In the genomic region with DNA sequence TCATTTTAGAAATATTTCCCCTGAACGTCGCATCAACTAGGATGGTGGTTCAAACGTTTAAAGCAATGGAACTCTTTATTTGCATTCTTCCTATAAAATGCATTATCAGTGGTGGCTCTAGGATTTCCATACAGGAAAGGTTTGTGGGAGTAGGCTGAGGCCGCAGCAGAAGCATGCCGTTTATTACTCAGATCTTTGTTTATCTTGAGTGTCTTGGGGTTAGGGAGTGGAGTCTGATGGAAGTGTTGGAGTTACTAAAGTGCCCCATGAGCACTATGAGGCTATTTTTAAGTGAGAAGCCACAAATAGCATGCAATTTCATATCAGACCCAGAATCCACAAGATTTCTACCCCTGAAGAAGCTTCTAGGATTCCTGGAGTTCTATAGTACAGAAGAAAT, we compare ENCODE assay signal across 14 cellular contexts. TPM values are rescaled to one million over a fixed set of nuclear protein-coding genes. Genes with fewer than 3 reads are reported as not detected.
DNase-seq lines count a peak whose midpoint lies in the region; ATAC-seq, FAIRE-seq and TF ChIP-seq lines count a peak whose summit lies in the region.
"Had no signal": no experiment of that assay in that cellular context is flagged by ENCODE, and none has a peak within 500 bp of the region (broad histone marks: within the 10 kb centered on the region; RNA-seq: fewer than 3 reads in every experiment).

No MANE protein-coding gene starts in this region.

- H3K9ac ChIP-seq in muscle layer of colon (ENCODE audit: low read length): no peak overlapping the region
- no peak overlapping the region for H3K9ac ChIP-seq in HepG2 (ENCODE audit: insufficient read depth, low read depth, low read length)
- H3K9ac ChIP-seq: BLaER1 treated with 17β-estradiol and CSF1 and Interleukin-3, amounts not matched to agents 10 nM and 100 nM; KMS-11 had no signal

- no peaks in the 10 kb centered on the region for H4K20me1 ChIP-seq in HepG2 (ENCODE audit: insufficient read depth, low read length)

- no peak for FAIRE-seq in HepG2 (lab: Jason Lieb, UNC)
- FAIRE-seq: endometrium, GM19239 had no signal

- TF ChIP-seq CTCF in natural killer cell (IDR thresholded peaks at IDR 0.05) (no peak), chondrocyte (IDR thresholded peaks at IDR 0.05) (no peak), HepG2 (CRISPR knock-in tag; IDR thresholded peaks at IDR 0.05) (no peak)

- BruUV-seq in HepG2 (replicated peaks; lab: Mats Ljungman, UMichigan): no TSS peak

- H3K27ac ChIP-seq in muscle layer of colon (ENCODE audit: low read depth, low read length): peak overlapping the region; percentile 44
- no peak overlapping the region for H3K27ac ChIP-seq in HepG2 (ENCODE audit: extremely low read length, insufficient read depth, low read length)
- H3K27ac ChIP-seq: BLaER1 treated with 17β-estradiol and CSF1 and Interleukin-3, amounts not matched to agents 10 nM and 100 nM; KMS-11; WERI-Rb-1 had no signal

- H3K27me3 Mint-ChIP-seq in natural killer cell (ENCODE audit: low read depth in 2 of 2) (no peaks in the 10 kb centered on the region), chondrocyte (ENCODE audit: low read depth) (no peaks in the 10 kb centered on the region)
- H3K27me3 Mint-ChIP-seq in natural killer cell treated with Interleukin-12 subunit alpha and Interleukin-12 subunit beta and Interleukin-15 and Interleukin-18, amount 100 ng/mL, for 72 hours: no peaks in the 10 kb centered on the region

- H3K36me3 ChIP-seq in muscle layer of colon (ENCODE audit: insufficient read depth, low read length) (no peaks in the 10 kb centered on the region), HepG2 (replicated peaks in 1 of 2; ENCODE audit: control insufficient read depth in 1 of 2, insufficient read depth in 2 of 2, low read length in 2 of 2) (no peaks in the 10 kb centered on the region)
- H3K36me3 ChIP-seq: WERI-Rb-1 had no signal

- no peaks in the 10 kb centered on the region for H3K36me3 Mint-ChIP-seq in natural killer cell
- peaks cover 5% of the 10 kb centered on the region for H3K36me3 Mint-ChIP-seq in natural killer cell treated with Interleukin-12 subunit alpha and Interleukin-12 subunit beta and Interleukin-15 and Interleukin-18, amount 100 ng/mL, for 72 hours
- peaks cover 2% of the 10 kb centered on the region for H3K36me3 Mint-ChIP-seq in chondrocyte (ENCODE audit: low read depth)

- H3K4me1 ChIP-seq in muscle layer of colon (ENCODE audit: insufficient read depth, low read length) (peaks cover 37% of the 10 kb centered on the region), HepG2 (ENCODE audit: insufficient read depth, low read length) (peaks cover 17% of the 10 kb centered on the region)
- H3K4me1 ChIP-seq: BLaER1 treated with 17β-estradiol and CSF1 and Interleukin-3, amounts not matched to agents 10 nM and 100 nM had no signal

- ATAC-seq in natural killer cell (no peak), HG03442 (IDR thresholded peaks at IDR 0.05; ENCODE audit: unreplicated experiment) (no peak), GM18909 (IDR thresholded peaks at IDR 0.05; ENCODE audit: poor library complexity, unreplicated experiment) (no peak), HepG2 (no peak)
- ATAC-seq in natural killer cell treated with Interleukin-12 subunit alpha and Interleukin-12 subunit beta and Interleukin-15 and Interleukin-18, amount 100 ng/mL, for 72 hours: no peak

- TF ChIP-seq EP300 in HepG2 (IDR thresholded peaks at IDR 0.05; ENCODE audit: low read depth in 2 of 2, low read length in 2 of 2): no peak
- TF ChIP-seq EP300 in HepG2 (CRISPR knock-in tag; IDR thresholded peaks at IDR 0.05; ENCODE audit: borderline replicate concordance): no peak

- no peak for TF ChIP-seq RAD21 in HepG2 (CRISPR knock-in tag; IDR thresholded peaks at IDR 0.05)

- POLR2A ChIA-PET in HepG2 (lab: Yijun Ruan, JAX): no interaction called here

- H3K4me3 ChIP-seq in muscle layer of colon (ENCODE audit: low read depth in 1 of 2, low read length in 2 of 2): no peak overlapping the region
- H3K4me3 ChIP-seq in HepG2 (replicated peaks in 1 of 3; ENCODE audit: insufficient read depth in 1 of 3, low read depth in 2 of 3, low read length in 3 of 3): no peak overlapping the region
- H3K4me3 ChIP-seq: BLaER1 treated with 17β-estradiol and CSF1 and Interleukin-3, amounts not matched to agents 10 nM and 100 nM had no signal

- H3K79me2 ChIP-seq in HepG2 (ENCODE audit: insufficient read depth, low read length): no peaks in the 10 kb centered on the region

- intact Hi-C loops in natural killer cell (cut with micrococcal nuclease) (no loop called here), HepG2 (cut with micrococcal nuclease; ENCODE audit: unreplicated experiment) (loop anchor here (1.0 to 5.0 kb wide), 3 partner anchors 25 to 682 kb away; a partner anchor contains a TSS)

- H2AFZ ChIP-seq in HepG2 (ENCODE audit: low read length): no peak overlapping the region

- DNase-seq in natural killer cell: no peak
- no peak for DNase-seq in natural killer cell treated with Interleukin-12 subunit alpha and Interleukin-12 subunit beta and Interleukin-15 and Interleukin-18, amount 100 ng/mL, for 72 hours (ENCODE audit: low spot score)
- DNase-seq in chondrocyte (ENCODE audit: low spot score): no peak
- no peak for DNase-seq in stimulated activated naive CD4-positive, alpha-beta T cell treated with Interleukin-2 at 50 U/mL for 16 hours (lab: John Stamatoyannopoulos, UW)
- DNase-seq in HepG2 (ENCODE audit: low spot score): no peak
- DNase-seq: stimulated activated CD4-positive, alpha-beta T cell treated with anti-CD3 and anti-CD28 coated beads, Interleukin-4, amount 100 ng/mL, for 1 hour; WERI-Rb-1 had no signal

- no peak overlapping the region for H3K4me2 ChIP-seq in HepG2 (ENCODE audit: low read depth, low read length)
- H3K4me2 ChIP-seq: BLaER1 treated with 17β-estradiol and CSF1 and Interleukin-3, amounts not matched to agents 10 nM and 100 nM; KMS-11 had no signal

- H3K27me3 ChIP-seq in muscle layer of colon (ENCODE audit: control insufficient read depth in 1 of 2, insufficient read depth in 2 of 2, low read length in 2 of 2): no peaks in the 10 kb centered on the region
- no peaks in the 10 kb centered on the region for H3K27me3 ChIP-seq in HepG2 (ENCODE audit: control insufficient read depth in 1 of 2, insufficient read depth in 2 of 2, low read length in 2 of 2)
- H3K27me3 ChIP-seq: BLaER1 treated with 17β-estradiol and CSF1 and Interleukin-3, amounts not matched to agents 10 nM and 100 nM had no signal

- in situ Hi-C loops in HepG2 (cut with HindIII; ENCODE audit: extremely low pct_ligation_motif_present, low pct_unique_long_range_greater_than_20kb): no loop called here

- H3K27ac Mint-ChIP-seq in natural killer cell: peak overlapping the region; percentile 1 to 46
- H3K27ac Mint-ChIP-seq in natural killer cell treated with Interleukin-12 subunit alpha and Interleukin-12 subunit beta and Interleukin-15 and Interleukin-18, amount 100 ng/mL, for 72 hours: peak overlapping the region in 1 of 2 donors; percentile 38
- H3K27ac Mint-ChIP-seq in chondrocyte (ENCODE audit: unreplicated experiment): peak overlapping the region; percentile 92

- H3K4me1 Mint-ChIP-seq in natural killer cell (peaks cover 16 to 20% of the 10 kb centered on the region in 2 donors), chondrocyte (ENCODE audit: low read depth) (peaks cover 51% of the 10 kb centered on the region)
- peaks cover 10 to 13% of the 10 kb centered on the region in 2 donors for H3K4me1 Mint-ChIP-seq in natural killer cell treated with Interleukin-12 subunit alpha and Interleukin-12 subunit beta and Interleukin-15 and Interleukin-18, amount 100 ng/mL, for 72 hours (ENCODE audit: low read depth in 2 of 2)

- no peaks in the 10 kb centered on the region for H3K9me3 ChIP-seq in muscle layer of colon (ENCODE audit: low read length)
- no peaks in the 10 kb centered on the region for H3K9me3 ChIP-seq in HepG2 (ENCODE audit: low read length)
- H3K9me3 ChIP-seq: BLaER1 treated with 17β-estradiol and CSF1 and Interleukin-3, amounts not matched to agents 10 nM and 100 nM had no signal

- CTCF ChIA-PET in HepG2 (lab: Yijun Ruan, JAX; ENCODE audit: low intra/inter-chr PET ratio, low total read pairs): no interaction called here

- no peak for TF ChIP-seq POLR2A in HepG2 (IDR thresholded peaks at IDR 0.05; ENCODE audit: insufficient read depth in 1 of 2, low read depth in 2 of 2, low read length in 2 of 2)

- no peaks in the 10 kb centered on the region for H3K9me3 Mint-ChIP-seq in natural killer cell
- H3K9me3 Mint-ChIP-seq in natural killer cell treated with Interleukin-12 subunit alpha and Interleukin-12 subunit beta and Interleukin-15 and Interleukin-18, amount 100 ng/mL, for 72 hours: no peaks in the 10 kb centered on the region
- no peaks in the 10 kb centered on the region for H3K9me3 Mint-ChIP-seq in chondrocyte (ENCODE audit: low read depth)

- H3K4me3 Mint-ChIP-seq in natural killer cell (no peak overlapping the region), chondrocyte (ENCODE audit: unreplicated experiment) (peak overlapping the region; percentile 18)
- H3K4me3 Mint-ChIP-seq in natural killer cell treated with Interleukin-12 subunit alpha and Interleukin-12 subunit beta and Interleukin-15 and Interleukin-18, amount 100 ng/mL, for 72 hours: no peak overlapping the region

- WGBS in HepG2 (ENCODE audit: low lambda C conversion rate): 71% methylated on average over 5 of the region's 5 CpGs

RNA-seq across cellular contexts. Expression of a gene that starts 26.2 kb away (rescaled TPM):
- total RNA-seq in natural killer cell (100 to 1,000 TPM; 107 to 127 (median 114) TPM), chondrocyte (18.7 to 38.8 TPM (median 21.9 TPM) in 3 replicates), HepG2 (2016; rRNA removed; fragmentation: Illumina TruSeq; extraction: Trizol) (5.5 and 6.6 TPM in 2 replicates)
- total RNA-seq in natural killer cell treated with Interleukin-12 subunit alpha and Interleukin-12 subunit beta and Interleukin-15 and Interleukin-18, amount 100 ng/mL, for 72 hours: 10 to 100 TPM; 34.1 to 42.0 TPM
- total RNA-seq in HepG2 (2016; cell fraction: cytosol; rRNA removed; fragmentation: Illumina TruSeq; extraction: Trizol; ENCODE audit: low read depth): 2.3 and 2.7 TPM in 2 replicates
- 6.3 and 6.6 TPM in 2 replicates for total RNA-seq in HepG2 (2016; cell fraction: insoluble cytoplasmic fraction; rRNA removed; fragmentation: Illumina TruSeq; extraction: Trizol)
- total RNA-seq in HepG2 (2016; cell fraction: membrane; rRNA removed; fragmentation: Illumina TruSeq; extraction: Trizol): 2.8 and 3.8 TPM in 2 replicates
- 20.3 and 22.5 TPM in 2 replicates for total RNA-seq in HepG2 (2016; cell fraction: nucleus; rRNA removed; fragmentation: Illumina TruSeq; extraction: Trizol)
- polyA plus RNA-seq in HepG2 (2011; rRNA removed): 15.2 and 16.3 TPM in 2 replicates
- 2.8 and 6.1 TPM in 2 replicates for polyA plus RNA-seq in HepG2 (2011; cell fraction: cytosol; rRNA removed)
- 26.4 and 35.0 TPM in 2 replicates for polyA plus RNA-seq in HepG2 (2011; cell fraction: nucleus; rRNA removed)
- polyA plus RNA-seq in HepG2 (2012): 10.2 and 13.6 TPM in 2 replicates
- polyA plus RNA-seq in HepG2 (2016; cell fraction: cytosol; fragmentation: Illumina TruSeq; extraction: Trizol; ENCODE audit: low read depth): 0.59 and 0.75 TPM in 2 replicates
- polyA plus RNA-seq in HepG2 (2016; cell fraction: insoluble cytoplasmic fraction; fragmentation: Illumina TruSeq; extraction: Trizol; ENCODE audit: low read depth): 6.0 TPM in 2 replicates
- polyA plus RNA-seq in HepG2 (2016; cell fraction: membrane; fragmentation: Illumina TruSeq; extraction: Trizol; ENCODE audit: low read depth): 0.95 and 1.4 TPM in 2 replicates
- 28.7 and 35.9 TPM in 2 replicates for polyA plus RNA-seq in HepG2 (2016; cell fraction: nucleus; fragmentation: Illumina TruSeq; extraction: Trizol; ENCODE audit: insufficient read depth, low read depth)
- polyA minus RNA-seq in HepG2 (2011; rRNA and poly(A)+ RNA removed; ENCODE audit: low replicate concordance): 13.2 and 17.2 TPM in 2 replicates
- polyA minus RNA-seq in HepG2 (2011; cell fraction: cytosol; rRNA and poly(A)+ RNA removed): 5.5 and 12.6 TPM in 2 replicates
- polyA minus RNA-seq in HepG2 (2011; cell fraction: nucleus; rRNA and poly(A)+ RNA removed): 70.6 and 77.7 TPM in 2 replicates
